Comparison of ENCODE assay signal across 1 cellular context in genomic region chr7:66953044-66953427, GRCh38.
TF ChIP-seq lines count a peak whose summit lies in the region.

No MANE protein-coding gene starts in this region.

TF ChIP-seq in HCT116, 20 proteins besides CTCF, POLR2A, EP300 and RAD21 (continued from another document):
- TF ChIP-seq TCF7L2 (IDR thresholded peaks at IDR 0.05; ENCODE audit: borderline replicate concordance, extremely low read depth, insufficient read depth, insufficient read length) (no peak), ZBTB33 (IDR thresholded peaks at IDR 0.05; ENCODE audit: extremely low read depth, insufficient replicate concordance, low read length) (no peak), YY1 (IDR thresholded peaks at IDR 0.05; ENCODE audit: extremely low read depth, insufficient replicate concordance, low read depth, low read length) (no peak), SIN3A (IDR thresholded peaks at IDR 0.05; ENCODE audit: low read depth) (no peak)
